ENCODE assay signal across 14 cellular contexts in the genomic region with DNA sequence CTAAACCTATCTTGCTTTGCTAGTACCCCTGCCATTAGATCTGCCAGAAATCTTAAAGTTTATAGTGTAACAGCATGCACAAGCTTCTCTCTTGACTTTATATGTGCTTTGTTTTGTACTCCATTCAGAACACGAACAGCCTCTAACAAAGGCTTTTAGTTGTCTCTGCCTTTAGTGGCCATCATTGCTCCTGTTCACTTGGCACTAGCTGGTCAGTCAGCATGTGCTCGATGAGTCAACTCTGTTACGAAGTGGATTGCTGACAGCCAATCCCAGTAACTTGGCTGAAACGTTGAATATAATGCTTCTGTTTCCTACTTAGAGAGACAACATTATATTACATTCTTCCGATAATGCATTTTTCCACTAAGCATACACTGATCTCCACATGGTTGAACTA.
A peak's percentile ranks its signal among the peaks of the same experiment; 100 is the strongest.
DNase-seq lines count a peak whose midpoint lies in the region; ATAC-seq and TF ChIP-seq lines count a peak whose summit lies in the region.
"Had no signal": no experiment of that assay in that cellular context is flagged by ENCODE, and none has a peak within 500 bp of the region (broad histone marks: within the 10 kb centered on the region; RNA-seq: fewer than 3 reads in every experiment).

No MANE protein-coding gene starts in this region.

- H3K36me3 ChIP-seq in fibroblast of lung (ENCODE audit: control insufficient read depth, insufficient read depth, low read length) = no peaks in the 10 kb centered on the region
- no peaks in the 10 kb centered on the region for H3K36me3 ChIP-seq in A673 (ENCODE audit: insufficient read depth, low read length, poor library complexity, severe bottlenecking)
- H3K36me3 ChIP-seq in PC-3 (ENCODE audit: low read depth, low read length) = no peaks in the 10 kb centered on the region
- H3K36me3 ChIP-seq: BLaER1, cardiac muscle cell, right atrium auricular region had no signal

- H3K4me3 ChIP-seq in fibroblast of lung (replicated peaks in 1 of 4; ENCODE audit: control extremely low read depth in 1 of 4, insufficient read depth in 1 of 4, low read depth in 3 of 4, low read length in 4 of 4) (no peak overlapping the region), A673 (ENCODE audit: low read depth, low read length, poor library complexity, severe bottlenecking) (no peak overlapping the region), PC-3 (ENCODE audit: low read length) (no peak overlapping the region)
- H3K4me3 ChIP-seq: BLaER1, cardiac muscle cell, right atrium auricular region had no signal

- H3K79me2 ChIP-seq in fibroblast of lung (ENCODE audit: control insufficient read depth, insufficient read depth, low read length) (no peaks in the 10 kb centered on the region), PC-3 (ENCODE audit: low read length) (no peaks in the 10 kb centered on the region)

- intact Hi-C loops in A673 (cut with micrococcal nuclease; ENCODE audit: unreplicated experiment) (no loop called here), PC-3 (cut with micrococcal nuclease) (no loop called here)

- BruUV-seq in A673 (replicated peaks; lab: Mats Ljungman, UMichigan) = no TSS peak
- BruUV-seq in PC-3 (replicated peaks; lab: Mats Ljungman, UMichigan) = no TSS peak

- TF ChIP-seq CTCF in fibroblast of lung (conservative IDR thresholded peaks at IDR 0.05 in 1 of 2, IDR thresholded peaks at IDR 0.05 in 1 of 2; ENCODE audit: low read depth in 1 of 2, low read length in 2 of 2) (no peak), A673 (conservative IDR thresholded peaks at IDR 0.05; ENCODE audit: low read depth, low read length) (no peak), PC-3 (conservative IDR thresholded peaks at IDR 0.05; ENCODE audit: low read depth, low read length) (no peak)

- ATAC-seq in PC-3 = no peak
- ATAC-seq: activated CD8-positive, alpha-beta memory T cell treated with anti-CD3 and anti-CD28 coated beads, Interleukin-2, amount 10 ng/mL, durations not matched to agents 7 days and 5 days had no signal

- H3K4me1 ChIP-seq in fibroblast of lung (ENCODE audit: control insufficient read depth, extremely low read depth, insufficient read depth, low read length) (no peaks in the 10 kb centered on the region), A673 (ENCODE audit: insufficient read depth, low read length, poor library complexity, severe bottlenecking) (no peaks in the 10 kb centered on the region), PC-3 (ENCODE audit: insufficient read depth, low read length) (peaks cover 14% of the 10 kb centered on the region)
- H3K4me1 ChIP-seq: BLaER1, right atrium auricular region had no signal

- H3K4me2 ChIP-seq in fibroblast of lung (ENCODE audit: extremely low read depth, insufficient read depth, low read length) = no peak overlapping the region
- H3K4me2 ChIP-seq in PC-3 (ENCODE audit: low read length) = no peak overlapping the region
- H3K4me2 ChIP-seq: BLaER1 had no signal

- H3K27me3 ChIP-seq in fibroblast of lung (ENCODE audit: control insufficient read depth, insufficient read depth, low read length) (no peaks in the 10 kb centered on the region), A673 (replicated peaks; ENCODE audit: insufficient read depth, low read depth, low read length, poor library complexity) (no peaks in the 10 kb centered on the region), PC-3 (ENCODE audit: low read length) (no peaks in the 10 kb centered on the region)
- H3K27me3 ChIP-seq: BLaER1, cardiac muscle cell, right atrium auricular region had no signal

- H3K9ac ChIP-seq in fibroblast of lung (ENCODE audit: insufficient read depth, low read length) (no peak overlapping the region), PC-3 (ENCODE audit: low read length) (no peak overlapping the region)
- H3K9ac ChIP-seq: BLaER1 had no signal

- CTCF ChIA-PET in A673 (lab: Charles Lee) = no interaction called here
- CTCF ChIA-PET in PC-3 (lab: Charles Lee) = no interaction called here

- H3K27ac ChIP-seq in fibroblast of lung (ENCODE audit: insufficient read depth, low read length) = no peak overlapping the region
- H3K27ac ChIP-seq in A673 (ENCODE audit: low read depth, low read length, poor library complexity, severe bottlenecking) = no peak overlapping the region
- no peak overlapping the region for H3K27ac ChIP-seq in PC-3 (ENCODE audit: low read length)
- H3K27ac ChIP-seq: BLaER1, cardiac muscle cell, right atrium auricular region had no signal

- POLR2A ChIA-PET in A673 (lab: Charles Lee; ENCODE audit: low non-redundant PET) = no interaction called here
- POLR2A ChIA-PET in PC-3 (lab: Charles Lee; ENCODE audit: unreplicated experiment) = no interaction called here

- peak; percentile 16 for DNase-seq in EL
- peak; percentile 19 for DNase-seq in RKO (ENCODE audit: low spot score)
- DNase-seq in fibroblast of lung (ENCODE audit: low read depth in 2 of 2) = peak; percentile 41 to 62
- DNase-seq in occipital lobe (lab: John Stamatoyannopoulos, UW) = peak; percentile 32
- no peak for DNase-seq in A673 (ENCODE audit: low spot score)
- no peak for DNase-seq in stimulated activated CD4-positive, alpha-beta T cell treated with anti-CD3 and anti-CD28 coated beads, Interleukin-2, amount 100 ng/mL, for 48 hours
- no peak for DNase-seq in PC-3
- no peak for DNase-seq in OCI-M1 (lab: John Stamatoyannopoulos, UW)
- DNase-seq: activated CD8-positive, alpha-beta memory T cell treated with anti-CD3 and anti-CD28 coated beads, Interleukin-2, amount 10 ng/mL, durations not matched to agents 7 days and 5 days; activated gamma-delta T cell treated with Interleukin-2 at 50 U/mL for 16 hours; SW 1271 had no signal

- H2AFZ ChIP-seq in fibroblast of lung (ENCODE audit: low read length) = no peak overlapping the region
- no peak overlapping the region for H2AFZ ChIP-seq in PC-3 (ENCODE audit: low read length)

- H4K20me1 ChIP-seq in fibroblast of lung (ENCODE audit: control insufficient read depth, extremely low read depth, insufficient read depth, low read length) = no peaks in the 10 kb centered on the region
- no peaks in the 10 kb centered on the region for H4K20me1 ChIP-seq in PC-3 (ENCODE audit: low read length)
- H4K20me1 ChIP-seq: BLaER1 had no signal

- H3K9me3 ChIP-seq in fibroblast of lung (ENCODE audit: control insufficient read depth, insufficient read depth, low read depth, low read length) (no peaks in the 10 kb centered on the region), A673 (ENCODE audit: low read depth, low read length, poor library complexity, severe bottlenecking) (no peaks in the 10 kb centered on the region), PC-3 (ENCODE audit: low read length) (no peaks in the 10 kb centered on the region)
- H3K9me3 ChIP-seq: right atrium auricular region had no signal

- no peaks in the 10 kb centered on the region for H3F3A ChIP-seq in PC-3 (ENCODE audit: low read length, unreplicated experiment)

- H3K9me2 ChIP-seq in PC-3 (replicated peaks; ENCODE audit: low read length) = no peaks in the 10 kb centered on the region

Comparison
In these comparisons a context has a peak if more than half of its experiments do, and no peak if none do; other contexts are left out.
1. DNase-seq: peak in EL (single experiment), RKO (single experiment), fibroblast of lung (2 of 2) and occipital lobe (single experiment); none in A673 (single experiment), stimulated activated CD4-positive, alpha-beta T cell treated with anti-CD3 and anti-CD28 coated beads, Interleukin-2, amount 100 ng/mL, for 48 hours (0 of 2), PC-3 (single experiment) and OCI-M1 (single experiment).